Comparison of ENCODE assay signal across 9 cellular contexts in the genomic region with DNA sequence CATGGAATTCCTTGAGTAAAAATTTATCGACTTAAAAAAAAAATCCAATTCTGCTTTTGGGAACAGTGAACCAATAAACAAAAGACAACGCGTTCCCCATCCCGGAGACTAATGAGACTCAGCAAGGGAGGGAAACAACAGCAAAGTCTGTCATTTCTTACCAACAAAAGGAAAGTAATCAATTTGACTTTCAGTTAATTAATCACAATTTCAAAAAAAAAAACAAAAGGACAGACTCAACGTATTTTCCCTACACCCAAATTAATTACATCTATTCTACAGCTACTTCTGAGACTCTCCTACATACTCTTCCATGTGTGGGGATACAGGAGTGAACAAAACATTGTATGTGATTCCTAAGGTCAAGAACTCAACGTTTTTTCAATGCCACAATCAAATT. TPM values are rescaled to one million over a fixed set of nuclear protein-coding genes. Genes with fewer than 3 reads are reported as not detected.
DNase-seq lines count a peak whose midpoint lies in the region; ATAC-seq, FAIRE-seq and TF ChIP-seq lines count a peak whose summit lies in the region.
"Had no signal": no experiment of that assay in that cellular context is flagged by ENCODE, and none has a peak within 500 bp of the region (broad histone marks: within the 10 kb centered on the region; RNA-seq: fewer than 3 reads in every experiment).

No MANE protein-coding gene starts in this region.

- no peak for TF ChIP-seq CTCF in heart left ventricle (IDR thresholded peaks at IDR 0.05)
- no peak for TF ChIP-seq CTCF in ascending aorta (IDR thresholded peaks at IDR 0.05)
- TF ChIP-seq CTCF in right lobe of liver (IDR thresholded peaks at IDR 0.05), result no peak
- no peak for TF ChIP-seq CTCF in type B pancreatic cell (conservative IDR thresholded peaks at IDR 0.05)

- H3K4me1 Mint-ChIP-seq in type B pancreatic cell (ENCODE audit: unreplicated experiment), result peaks cover 27% of the 10 kb centered on the region

- TF ChIP-seq POLR2A in heart left ventricle (IDR thresholded peaks at IDR 0.05), result no peak
- no peak for TF ChIP-seq POLR2A in right lobe of liver (IDR thresholded peaks at IDR 0.05)

- 40 to 51% (median 43%) methylated on average over 6 of the region's 6 CpGs for WGBS in heart left ventricle, 4 donors
- WGBS in right lobe of liver (ENCODE audit: insufficient coverage, low coverage, low lambda C conversion rate, missing lambda C conversion rate), result 18% methylated on average over 6 of the region's 6 CpGs

- H3K4me3 Mint-ChIP-seq in type B pancreatic cell, result peak overlapping the region; percentile 91

- H3K27me3 Mint-ChIP-seq in type B pancreatic cell, result peaks cover 2% of the 10 kb centered on the region

- intact Hi-C loops in heart left ventricle (cut with DNase I) (loop anchor here in 5 of 10 donors (10.0 kb wide), 4 partner anchors 70 to 200 kb away; a partner anchor contains a TSS), Right ventricle myocardium inferior (cut with DNase I) (loop anchor here (10.0 kb wide), 2 partner anchors 50 to 140 kb away; no protein-coding TSS in a partner anchor), ascending aorta (cut with DNase I) (loop anchor here (10.0 kb wide), 2 partner anchors 290 to 420 kb away; a partner anchor contains a TSS), right lobe of liver (cut with DNase I) (loop anchor here in 1 of 2 donors (10.0 kb wide), 1 partner anchor 60 kb away; no protein-coding TSS in a partner anchor)

- peak overlapping the region in 11 of 12 donors; percentile 68 to 98 (median 88) for H3K4me3 ChIP-seq in heart left ventricle
- H3K4me3 ChIP-seq in ascending aorta, result peak overlapping the region; percentile 83 to 95
- peak overlapping the region in 2 of 3 donors; percentile 80 to 86 for H3K4me3 ChIP-seq in right lobe of liver

- peaks cover 6% of the 10 kb centered on the region for H3K36me3 Mint-ChIP-seq in type B pancreatic cell

- no peaks in the 10 kb centered on the region for H3K27me3 ChIP-seq in heart left ventricle
- no peaks in the 10 kb centered on the region for H3K27me3 ChIP-seq in ascending aorta
- H3K27me3 ChIP-seq in right lobe of liver, result no peaks in the 10 kb centered on the region

- H3K36me3 ChIP-seq in heart left ventricle (no peaks in the 10 kb centered on the region), ascending aorta (no peaks in the 10 kb centered on the region), right lobe of liver (no peaks in the 10 kb centered on the region)

- no peak overlapping the region for H3K27ac Mint-ChIP-seq in type B pancreatic cell

- H3K9me3 ChIP-seq in heart left ventricle, result no peaks in the 10 kb centered on the region
- no peaks in the 10 kb centered on the region for H3K9me3 ChIP-seq in ascending aorta
- H3K9me3 ChIP-seq in right lobe of liver, result no peaks in the 10 kb centered on the region

- peaks cover 0 to 57% (median 34%) of the 10 kb centered on the region in 12 donors for H3K4me1 ChIP-seq in heart left ventricle
- peaks cover 5 to 18% of the 10 kb centered on the region in 2 donors for H3K4me1 ChIP-seq in ascending aorta
- peaks cover 0 to 55% (median 10%) of the 10 kb centered on the region in 4 donors for H3K4me1 ChIP-seq in right lobe of liver

- no peak for ATAC-seq in heart left ventricle
- ATAC-seq in Right ventricle myocardium inferior, result no peak
- no peak for ATAC-seq in right lobe of liver
- ATAC-seq in HG02852 (IDR thresholded peaks at IDR 0.05; ENCODE audit: unreplicated experiment), result no peak
- no peak for ATAC-seq in HG03520 (IDR thresholded peaks at IDR 0.05; ENCODE audit: unreplicated experiment)

- H3K27ac ChIP-seq in heart left ventricle, result peak overlapping the region in 3 of 12 donors; percentile 94 to 99 (median 96)
- no peak overlapping the region for H3K27ac ChIP-seq in ascending aorta
- peak overlapping the region in 2 of 3 donors; percentile 9 to 95 for H3K27ac ChIP-seq in right lobe of liver

- H3K9me3 Mint-ChIP-seq in type B pancreatic cell, result peaks cover 5% of the 10 kb centered on the region

- no peak for FAIRE-seq in GM19239 (lab: Jason Lieb, UNC)

- DNase-seq in heart left ventricle (no peak), Right ventricle myocardium inferior (ENCODE audit: missing footprints) (no peak), ascending aorta (ENCODE audit: low spot score in 2 of 2) (no peak), right lobe of liver (no peak), type B pancreatic cell (ENCODE audit: extremely low spot score, unreplicated experiment) (no peak), GM19239 (ENCODE audit: insufficient read length, low spot score) (no peak)
- DNase-seq: RPMI8226 had no signal

RNA-seq across cellular contexts. Expression of a gene that starts 1.9 kb away (rescaled TPM):
- 100 to 1,000 TPM in 8 of 9 donors, 10 to 100 TPM in 1; 96.8 to 148 (median 126) TPM for total RNA-seq in heart left ventricle
- 10 to 100 TPM; 33.5 to 56.7 TPM for polyA plus RNA-seq in heart left ventricle
- 116 TPM for total RNA-seq in Right ventricle myocardium inferior
- total RNA-seq in ascending aorta, result 105 TPM
- 10 to 100 TPM; 47.1 to 87.8 (median 81.8) TPM for total RNA-seq in right lobe of liver
- total RNA-seq in type B pancreatic cell (ENCODE audit: low replicate concordance), result 90.7 and 115 TPM in 2 replicates

Comparison
In these comparisons a context has a peak if more than half of its experiments do, and no peak if none do; other contexts are left out.
1. H3K27ac ChIP-seq: peak in right lobe of liver (2 of 3); none in ascending aorta (0 of 2).
2. Peak in every context shown above with its lines, with median percentiles within 50 percentile points of each other: H3K4me3 ChIP-seq.